In genomic region chr10:74199315-74199714, GRCh38 we compare ENCODE assay signal across 26 cellular contexts.
"Had no signal": no experiment of that assay in that cellular context is flagged by ENCODE, and none has a peak within 500 bp of the region (broad histone marks: within the 10 kb centered on the region; RNA-seq: fewer than 3 reads in every experiment).

No MANE protein-coding gene starts in this region.

- H3K9me3 ChIP-seq: stomach, suprapubic skin, testis, thoracic aorta, thyroid gland, tibial artery, tibial nerve, transverse colon, upper lobe of left lung, upper lobe of right lung, uterus, vagina had no signal

- FAIRE-seq: urothelium cell line had no signal

- H3K27me3 ChIP-seq: stomach, suprapubic skin, testis, thyroid gland, tibial artery, tibial nerve, transverse colon, upper lobe of left lung, upper lobe of right lung, uterus, vagina had no signal

- ATAC-seq: stimulated activated effector memory CD8-positive, alpha-beta T cell treated with anti-CD3 and anti-CD28 coated beads, Interleukin-12 subunit alpha, Interleukin-12 subunit beta, amount 100 ng/mL, for 72 hours; stimulated activated memory B cell treated with anti-CD40 and anti-IgM and Interleukin-4, amounts not matched to agents 10 μg/mL and 1 μg/mL and 100 μg/mL, for 72 hours; stimulated activated naive B cell treated with anti-CD40 and anti-IgM and Interleukin-4, amounts not matched to agents 10 μg/mL and 1 μg/mL and 100 μg/mL, for 72 hours; stimulated activated naive CD8-positive, alpha-beta T cell treated with anti-CD3 and anti-CD28 coated beads, Interleukin-15, amount 100 ng/mL, for 72 hours; stimulated activated naive CD8-positive, alpha-beta T cell treated with anti-CD3 and anti-CD28 coated beads, Interleukin-15, Interleukin-2, amounts not matched to agents 100 U/mL and 50 U/mL, for 24 hours; upper lobe of right lung had no signal

- H3K4me1 ChIP-seq: testis, thyroid gland, upper lobe of left lung, upper lobe of right lung, uterus had no signal

- H3K27ac ChIP-seq: stomach, suprapubic skin, testis, thoracic aorta, thyroid gland, tibial artery, tibial nerve, transverse colon, upper lobe of left lung, upper lobe of right lung, uterus, vagina had no signal

- H3K4me3 ChIP-seq: stomach, suprapubic skin, testis, thoracic aorta, thyroid gland, tibial artery, tibial nerve, transverse colon, upper lobe of left lung, upper lobe of right lung, uterus, vagina had no signal

- H3K36me3 ChIP-seq: suprapubic skin, thoracic aorta, thyroid gland, tibial artery, tibial nerve, transverse colon, uterus, vagina had no signal

- DNase-seq: stimulated activated CD4-positive, alpha-beta T cell treated with anti-CD3 and anti-CD28 coated beads, Interleukin-2, amount 100 ng/mL, for 48 hours; stimulated activated CD4-positive, alpha-beta T cell treated with anti-CD3 and anti-CD28 coated beads, Interleukin-4, amount 100 ng/mL, for 1 hour; stimulated activated CD4-positive, alpha-beta T cell treated with anti-CD3 and anti-CD28 coated beads, Interleukin-4, amount 100 ng/mL, for 24 hours; stimulated activated CD4-positive, alpha-beta T cell treated with anti-CD3 and anti-CD28 coated beads, Interleukin-4, amount 100 ng/mL, for 4 hours; stimulated activated CD8-positive, alpha-beta memory T cell treated with anti-CD3 and anti-CD28 coated beads, Interleukin-4, amount 100 ng/mL, for 48 hours; stimulated activated naive B cell treated with anti-CD40 and anti-IgM and Interleukin-4, amounts not matched to agents 10 μg/mL and 1 μg/mL and 100 μg/mL, for 72 hours; stimulated activated naive CD4-positive, alpha-beta T cell; stimulated activated naive CD4-positive, alpha-beta T cell treated with Interleukin-2 at 50 U/mL for 16 hours; stimulated activated naive CD8-positive, alpha-beta T cell treated with anti-CD3 and anti-CD28 coated beads, Interleukin-15, amount 100 ng/mL, for 72 hours; stimulated activated naive CD8-positive, alpha-beta T cell treated with anti-CD3 and anti-CD28 coated beads, Interleukin-15, Interleukin-2, amounts not matched to agents 100 U/mL and 50 U/mL, for 24 hours; stomach; substantia nigra; testis; thyroid gland; tibial artery; transverse colon; upper lobe of left lung; upper lobe of right lung; uterus had no signal
